ENCODE assay signal across 16 cellular contexts in the genomic region with DNA sequence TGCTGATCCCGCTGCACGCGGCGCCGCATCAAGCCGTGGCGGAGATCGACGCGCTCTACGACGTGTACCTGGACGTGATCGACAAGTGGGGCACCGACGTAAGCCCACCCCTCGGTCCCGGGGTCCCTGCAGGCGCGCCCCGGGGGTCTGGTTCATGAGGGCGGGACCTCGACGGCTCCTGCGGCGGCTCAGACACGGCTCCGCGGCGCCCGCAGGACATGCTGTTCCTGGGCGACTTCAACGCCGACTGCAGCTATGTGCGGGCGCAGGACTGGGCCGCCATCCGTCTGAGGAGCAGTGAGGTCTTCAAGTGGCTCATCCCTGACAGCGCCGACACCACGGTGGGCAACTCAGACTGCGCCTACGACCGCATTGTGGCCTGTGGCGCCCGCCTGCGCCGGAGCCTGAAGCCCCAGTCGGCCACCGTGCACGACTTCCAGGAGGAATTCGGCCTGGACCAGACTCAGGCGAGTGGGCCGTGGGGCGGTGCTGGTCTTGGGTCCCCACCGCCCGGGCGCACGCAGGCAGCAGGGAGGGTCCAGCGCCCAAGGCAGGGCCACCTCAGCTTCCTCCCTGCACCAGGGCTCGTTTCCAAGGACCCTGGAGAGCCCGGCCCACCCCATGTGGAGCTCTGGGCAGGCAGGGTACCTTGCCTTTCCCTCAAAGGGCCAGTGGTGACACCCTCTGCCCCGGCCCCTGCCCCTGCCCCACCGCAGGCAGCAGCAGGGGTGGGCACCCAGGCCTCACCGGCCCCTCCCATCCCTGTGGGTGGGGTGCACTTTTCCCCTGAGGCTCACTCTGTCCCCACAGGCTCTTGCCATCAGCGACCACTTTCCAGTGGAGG. TPM values are rescaled to one million over a fixed set of nuclear protein-coding genes. Genes with fewer than 3 reads are reported as not detected.
DNase-seq lines count a peak whose midpoint lies in the region; ATAC-seq lines count a peak whose summit lies in the region.
"Had no signal": no experiment of that assay in that cellular context is flagged by ENCODE, and none has a peak within 500 bp of the region (broad histone marks: within the 10 kb centered on the region; RNA-seq: fewer than 3 reads in every experiment).

No MANE protein-coding gene starts in this region.

- H3K36me3 ChIP-seq in SK-N-MC (ENCODE audit: insufficient read depth, low read length) = peaks cover 3% of the 10 kb centered on the region; the same call in 1 of the 2 replicates
- peaks cover 24% of the 10 kb centered on the region for H3K36me3 ChIP-seq in iPS DF 6.9 (ENCODE audit: control insufficient read depth, insufficient read depth, low read length)
- peaks cover 47% of the 10 kb centered on the region in 2 experiments for H3K36me3 ChIP-seq in trophoblast cell (ENCODE audit: control insufficient read depth in 1 of 2, insufficient read depth in 2 of 2, low read length in 2 of 2)

- H3K79me1 ChIP-seq in trophoblast cell (ENCODE audit: low read length) = no peaks in the 10 kb centered on the region

- no peak overlapping the region for H2AK5ac ChIP-seq in trophoblast cell (ENCODE audit: low read length)

- H3K27ac ChIP-seq in SK-N-MC (no peak overlapping the region), iPS DF 6.9 (ENCODE audit: low read length) (no peak overlapping the region), trophoblast cell (ENCODE audit: low read depth, low read length) (no peak overlapping the region)
- H3K27ac ChIP-seq: brain microvascular endothelial cell, Peyer's patch, spleen, thoracic aorta had no signal

- H4K8ac ChIP-seq in trophoblast cell (ENCODE audit: low read depth, low read length) = no peak overlapping the region

- no peak overlapping the region for H3K14ac ChIP-seq in trophoblast cell (ENCODE audit: low read length)

- DNase-seq in NCI-H2171 treated with DMSO at 0.1 percent for 48 hours (lab: John Stamatoyannopoulos, UW) = peak; percentile 11
- DNase-seq in NCI-H2171 (lab: John Stamatoyannopoulos, UW) = no peak
- no peak for DNase-seq in SK-N-MC (ENCODE audit: low read depth, low spot score)
- no peak for DNase-seq in iPS DF 6.9 (ENCODE audit: low read depth, low spot score)
- DNase-seq in trophoblast cell = peak; percentile 35 to 70
- no peak for DNase-seq in activated effector memory CD4-positive, alpha-beta T cell treated with Interleukin-2 at 50 U/mL for 16 hours
- no peak for DNase-seq in NK-92 treated with Interleukin-12 subunit alpha and Interleukin-12 subunit beta, amount 100 ng/mL, for 24 hours (lab: John Stamatoyannopoulos, UW)
- DNase-seq: activated CD4-positive, alpha-beta T cell treated with anti-CD3 and anti-CD28 coated beads, Interleukin-2, amount 50 U/mL, for 48 hours; brain microvascular endothelial cell; HFFc6; MM.1S; Peyer's patch; spleen; T-helper 9 cell had no signal

- H2AFZ ChIP-seq in trophoblast cell (ENCODE audit: insufficient read depth, low read length, poor library complexity) = no peak overlapping the region

- H3K4me3 ChIP-seq in SK-N-MC = peak overlapping the region; percentile 38; the same call in 1 of the 2 replicates
- peak overlapping the region; percentile 19; the same call in 1 of the 2 replicates for H3K4me3 ChIP-seq in iPS DF 6.9 (ENCODE audit: low read length)
- H3K4me3 ChIP-seq in trophoblast cell (ENCODE audit: low read depth, low read length) = no peak overlapping the region

- no peak overlapping the region for H4K91ac ChIP-seq in trophoblast cell (ENCODE audit: low read depth, low read length)

- ATAC-seq in HG03039 (IDR thresholded peaks at IDR 0.05; ENCODE audit: unreplicated experiment) = no peak

- H3K23ac ChIP-seq in trophoblast cell (ENCODE audit: low read length) = no peak overlapping the region

- H2BK12ac ChIP-seq in trophoblast cell (ENCODE audit: low read length) = no peak overlapping the region

- H4K12ac ChIP-seq in trophoblast cell (ENCODE audit: low read depth, low read length) = no peak overlapping the region

- H3K18ac ChIP-seq in trophoblast cell (ENCODE audit: low read length) = no peak overlapping the region

- H3K79me2 ChIP-seq in trophoblast cell (ENCODE audit: control insufficient read depth, insufficient read depth, low read length, poor library complexity) = no peaks in the 10 kb centered on the region

- H3K9ac ChIP-seq in SK-N-MC (ENCODE audit: insufficient read length) (no peak overlapping the region), trophoblast cell (ENCODE audit: low read length) (no peak overlapping the region)

- H3K4me2 ChIP-seq in trophoblast cell (ENCODE audit: low read length) = peak overlapping the region; percentile 66

- H3K9me3 ChIP-seq in SK-N-MC (ENCODE audit: low read depth, low read length) (no peaks in the 10 kb centered on the region), iPS DF 6.9 (ENCODE audit: control insufficient read depth, insufficient read depth, low read length) (no peaks in the 10 kb centered on the region), trophoblast cell (ENCODE audit: insufficient read depth, low read depth, low read length) (peaks cover 5% of the 10 kb centered on the region)
- H3K9me3 ChIP-seq: Peyer's patch, spleen, thoracic aorta had no signal

- no peak overlapping the region for H2BK120ac ChIP-seq in trophoblast cell (ENCODE audit: insufficient read depth, low read length, poor library complexity)

- H3K4ac ChIP-seq in trophoblast cell (ENCODE audit: low read depth, low read length) = no peak overlapping the region

- H2BK5ac ChIP-seq in trophoblast cell (ENCODE audit: low read depth, low read length, poor library complexity) = no peak overlapping the region

- peaks cover 4% of the 10 kb centered on the region for H3K4me1 ChIP-seq in iPS DF 6.9 (ENCODE audit: control insufficient read depth, insufficient read depth, low read length)
- peaks cover 13 to 14% of the 10 kb centered on the region in 2 experiments for H3K4me1 ChIP-seq in trophoblast cell (ENCODE audit: control insufficient read depth in 1 of 2, insufficient read depth in 2 of 2, low read length in 2 of 2)

- H3K27me3 ChIP-seq in iPS DF 6.9 (ENCODE audit: control insufficient read depth, insufficient read depth, low read length) = no peaks in the 10 kb centered on the region; the same call in 1 of the 2 replicates
- H3K27me3 ChIP-seq in trophoblast cell (ENCODE audit: insufficient read depth, low read length) = peaks cover 21% of the 10 kb centered on the region

- WGBS in iPS DF 6.9 (ENCODE audit: insufficient coverage, insufficient read length) = no CpG with 5 or more reads among the region's 66 CpGs
- WGBS in trophoblast cell (ENCODE audit: extremely low coverage, insufficient coverage, insufficient read length) = no CpG with 5 or more reads among the region's 66 CpGs

RNA-seq across cellular contexts. Expression of a gene that starts 1.5 kb away (rescaled TPM):
- polyA plus RNA-seq in trophoblast cell (2013) = 0.31 and 0.41 TPM in 2 replicates

RNA-seq across cellular contexts. Expression of a gene that starts 13.6 kb away (rescaled TPM):
- polyA plus RNA-seq in trophoblast cell (2013) = 41.1 and 43.5 TPM in 2 replicates

RNA-seq across cellular contexts. Expression of a gene that starts 14.4 kb away (rescaled TPM):
- 11.3 and 12.5 TPM in 2 replicates for polyA plus RNA-seq in trophoblast cell (2013)

RNA-seq across cellular contexts. Expression of a gene that starts 23.1 kb away (rescaled TPM):
- polyA plus RNA-seq in trophoblast cell (2013) = 36.6 and 37.5 TPM in 2 replicates

RNA-seq across cellular contexts. Expression of a gene that starts 27.1 kb away (rescaled TPM):
- 4.1 and 5.5 TPM in 2 replicates for polyA plus RNA-seq in trophoblast cell (2013)

Comparison
In these comparisons a context has a peak if more than half of its experiments do, and no peak if none do; other contexts are left out.
1. DNase-seq: peak in NCI-H2171 treated with DMSO at 0.1 percent for 48 hours (single experiment) and trophoblast cell (2 of 2); none in NCI-H2171 (single experiment), SK-N-MC (single experiment), iPS DF 6.9 (single experiment), activated effector memory CD4-positive, alpha-beta T cell treated with Interleukin-2 at 50 U/mL for 16 hours (single experiment) and NK-92 treated with Interleukin-12 subunit alpha and Interleukin-12 subunit beta, amount 100 ng/mL, for 24 hours (single experiment).